Comparison of ENCODE assay signal across 1 cellular context in the genomic region with DNA sequence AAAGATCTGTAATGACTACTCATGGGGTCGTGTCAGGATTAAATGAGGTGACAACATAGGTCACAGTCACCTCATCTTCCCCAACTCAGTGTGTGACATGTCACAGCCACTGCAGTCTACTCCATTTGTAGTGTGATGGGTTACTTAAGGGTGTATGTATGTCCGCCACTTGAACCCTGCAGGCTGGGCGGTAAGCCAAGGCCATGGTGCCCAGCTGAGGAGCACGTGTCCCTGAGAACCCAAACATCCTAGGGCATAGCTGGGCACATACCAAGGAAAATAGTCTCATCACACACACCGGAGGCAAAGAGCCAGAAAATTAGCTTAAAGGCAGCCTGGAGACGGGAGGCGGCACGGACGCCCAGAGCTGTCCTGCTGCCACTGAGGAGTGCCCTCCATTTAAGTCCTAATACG.
TF ChIP-seq lines count a peak whose summit lies in the region.

No MANE protein-coding gene starts in this region.

TF ChIP-seq in liver, 16 proteins besides CTCF, POLR2A, EP300 and RAD21:
- TF ChIP-seq RXRA (IDR thresholded peaks at IDR 0.05) (peak; percentile 13 to 34), TAF1 (conservative IDR thresholded peaks at IDR 0.05) (no peak)
TF ChIP-seq in liver: peak in this region for 1.
